18 cellular contexts compared by ENCODE assay signal in the genomic region with DNA sequence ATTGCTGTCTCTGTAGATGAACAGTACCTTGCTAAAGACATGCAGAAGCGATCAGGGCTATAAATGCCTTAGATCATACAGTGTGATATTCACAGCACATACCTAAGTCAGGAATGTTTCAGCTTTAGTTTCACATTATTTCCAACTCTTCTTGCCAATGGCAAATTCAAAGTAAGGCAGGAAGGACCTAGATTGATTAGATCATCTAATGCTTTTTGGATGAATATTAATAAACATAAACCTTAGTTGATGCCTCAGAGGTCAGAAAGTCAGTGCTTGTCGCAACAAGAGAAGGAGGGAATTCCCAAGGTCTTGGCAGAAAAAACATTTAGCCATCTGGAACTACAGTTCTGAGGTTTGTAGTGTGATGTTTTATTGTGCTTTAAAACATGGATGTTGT.
A peak's percentile ranks its signal among the peaks of the same experiment; 100 is the strongest.
DNase-seq lines count a peak whose midpoint lies in the region; ATAC-seq, FAIRE-seq and TF ChIP-seq lines count a peak whose summit lies in the region.
"Had no signal": no experiment of that assay in that cellular context is flagged by ENCODE, and none has a peak within 500 bp of the region (broad histone marks: within the 10 kb centered on the region; RNA-seq: fewer than 3 reads in every experiment).

No MANE protein-coding gene starts in this region.

- H2AK5ac ChIP-seq in IMR-90 (ENCODE audit: low read depth, low read length): peak overlapping the region; percentile 99

- no TSS peak for BruUV-seq in IMR-90 (replicated peaks; lab: Mats Ljungman, UMichigan)

- TF ChIP-seq POLR2A in IMR-90 (IDR thresholded peaks at IDR 0.05; ENCODE audit: low read depth, low read length): no peak
- no peak for TF ChIP-seq POLR2A in transverse colon (IDR thresholded peaks at IDR 0.05)
- no peak for TF ChIP-seq POLR2A in right lobe of liver (IDR thresholded peaks at IDR 0.05)

- H3K4me1 ChIP-seq in IMR-90 (ENCODE audit: control insufficient read depth, insufficient read depth, low read length): peaks cover 16% of the 10 kb centered on the region
- H3K4me1 ChIP-seq in transverse colon: no peaks in the 10 kb centered on the region
- no peaks in the 10 kb centered on the region for H3K4me1 ChIP-seq in right lobe of liver

- no peak for TF ChIP-seq EP300 in transverse colon (IDR thresholded peaks at IDR 0.05; ENCODE audit: low read depth)

- H3K14ac ChIP-seq in IMR-90 (replicated peaks; ENCODE audit: low read depth, low read length): peak overlapping the region; percentile 98

- H4K91ac ChIP-seq in IMR-90 (ENCODE audit: insufficient read depth, low read depth, low read length): peak overlapping the region; percentile 98

- H3K9me3 ChIP-seq in AG04450 (ENCODE audit: control insufficient read depth, insufficient read depth, low read length): no peaks in the 10 kb centered on the region
- no peaks in the 10 kb centered on the region for H3K9me3 ChIP-seq in IMR-90 (ENCODE audit: control insufficient read depth, insufficient read depth, low read length)
- H3K9me3 ChIP-seq in transverse colon: no peaks in the 10 kb centered on the region
- no peaks in the 10 kb centered on the region for H3K9me3 ChIP-seq in right lobe of liver
- H3K9me3 ChIP-seq: Caco-2 had no signal

- H2BK120ac ChIP-seq in IMR-90 (ENCODE audit: low read depth, low read length): peak overlapping the region; percentile 99

- H3K18ac ChIP-seq in IMR-90 (ENCODE audit: low read depth, low read length): peak overlapping the region; percentile 99

- H3K4ac ChIP-seq in IMR-90 (ENCODE audit: low read depth, low read length): peak overlapping the region; percentile 99

- peak; percentile 20; the same call in 1 of the 2 replicates for TF ChIP-seq RAD21 in IMR-90 (IDR thresholded peaks at IDR 0.05; ENCODE audit: low read length)

- H3K9ac ChIP-seq in IMR-90 (ENCODE audit: low read depth, low read length): peak overlapping the region; percentile 20; the same call in 1 of the 2 replicates

- peak overlapping the region; percentile 100 for H2BK20ac ChIP-seq in IMR-90 (ENCODE audit: low read depth, low read length)

- intact Hi-C loops in IMR-90 (cut with micrococcal nuclease): no loop called here
- intact Hi-C loops in transverse colon (cut with DNase I; ENCODE audit: low total_unique reads): no loop called here
- intact Hi-C loops in right lobe of liver (cut with DNase I): no loop called here

- H3K4me3 ChIP-seq in AG04450 (ENCODE audit: low read depth, low read length) (no peak overlapping the region), IMR-90 (ENCODE audit: insufficient read depth, low read depth, low read length) (no peak overlapping the region), transverse colon (no peak overlapping the region), right lobe of liver (no peak overlapping the region)

- dilution Hi-C loops in IMR-90 (cut with HindIII; ENCODE audit: low sequenced_read_pairs, unreplicated experiment): no loop called here

- in situ Hi-C loops in IMR-90 (cut with MboI; ENCODE audit: low sequenced_read_pairs) (no loop called here), transverse colon (cut with MboI; ENCODE audit: low pct_ligation_motif_present in 1 of 4, low pct_unique_long_range_greater_than_20kb in 1 of 4, low sequenced_read_pairs in 3 of 4) (no loop called here)

- H4K20me1 ChIP-seq in IMR-90 (ENCODE audit: insufficient read depth, low read length): no peaks in the 10 kb centered on the region

- WGBS in IMR-90 (ENCODE audit: extremely low coverage in 2 of 2, insufficient read length in 1 of 2), 2 experiments: 0% methylated on average over 1 of the region's 2 CpGs; no CpG with 5 or more reads in 1 of the 2 experiments
- WGBS in transverse colon (ENCODE audit: low coverage in 1 of 2), 2 donors: 70% methylated on average over 2 of the region's 2 CpGs
- WGBS in right lobe of liver (ENCODE audit: insufficient coverage, low coverage, low lambda C conversion rate, missing lambda C conversion rate): 58% methylated on average over 2 of the region's 2 CpGs

- peak overlapping the region; percentile 94 for H3K56ac ChIP-seq in IMR-90 (ENCODE audit: extremely low read depth, insufficient read depth, low read length)

- peaks cover 13% of the 10 kb centered on the region for H3K9me1 ChIP-seq in IMR-90 (ENCODE audit: insufficient read depth, low read length)

- peaks cover 9 to 19% of the 10 kb centered on the region in 2 experiments; a peak in 3 of 4 replicates for H3K79me1 ChIP-seq in IMR-90 (ENCODE audit: low read depth in 1 of 2, low read length in 2 of 2)

- H3K4me2 ChIP-seq in IMR-90 (ENCODE audit: low read depth, low read length): peak overlapping the region; percentile 72; the same call in 1 of the 2 replicates

- H2AK9ac ChIP-seq in IMR-90 (replicated peaks; ENCODE audit: low read depth, low read length, poor library complexity): peak overlapping the region; percentile 21

- peak overlapping the region; percentile 78 to 96 for H4K8ac ChIP-seq in IMR-90 (ENCODE audit: low read depth in 2 of 2, low read length in 2 of 2)

- peak overlapping the region; percentile 99 for H4K5ac ChIP-seq in IMR-90 (ENCODE audit: low read depth, low read length)

- CTCF ChIA-PET in AG04450 (lab: Charles Lee): no interaction called here
- CTCF ChIA-PET in IMR-90 (lab: Yijun Ruan, JAX): interaction anchor here (0.7 to 1.8 kb wide), 2 partner anchors 11 to 25 kb away, joined by 5 to 6 read pairs; no protein-coding TSS in a partner anchor

- H3K36me3 ChIP-seq in IMR-90 (ENCODE audit: control insufficient read depth, insufficient read depth, low read length) (no peaks in the 10 kb centered on the region; the same call in 1 of the 2 replicates), transverse colon (no peaks in the 10 kb centered on the region), right lobe of liver (no peaks in the 10 kb centered on the region)

- H3K27ac ChIP-seq in AG04450 (ENCODE audit: low read depth, low read length) (peak overlapping the region; percentile 82), IMR-90 (ENCODE audit: insufficient read depth, low read length) (peak overlapping the region; percentile 87), transverse colon (no peak overlapping the region), right lobe of liver (no peak overlapping the region)

- no peak for FAIRE-seq in HTR-8/SVneo (lab: Jason Lieb, UNC)

- no peak overlapping the region for H2AFZ ChIP-seq in IMR-90 (replicated peaks; ENCODE audit: low read length, poor library complexity)

- peak overlapping the region; percentile 100 for H2BK5ac ChIP-seq in IMR-90 (ENCODE audit: low read depth, low read length, poor library complexity, severe bottlenecking)

- DNase-seq in AG04450 (ENCODE audit: low read depth, low spot score) (peak; percentile 82), IMR-90 (peak; percentile 98), dermis blood vessel endothelial cell (peak; percentile 56), kidney glomerular epithelial cell (lab: John Stamatoyannopoulos, UW) (peak; percentile 58), transverse colon (no peak), right lobe of liver (no peak), HTR-8/SVneo (ENCODE audit: insufficient read length, low spot score) (no peak)
- DNase-seq: activated CD4-positive, alpha-beta T cell treated with anti-CD3 and anti-CD28 coated beads for 1 hour; activated CD8-positive, alpha-beta memory T cell treated with anti-CD3 and anti-CD28 coated beads, Interleukin-2, amount 50 U/mL, for 48 hours; activated naive CD4-positive, alpha-beta T cell treated with anti-CD3 and anti-CD28 coated beads for 36 hours; Caco-2; effector CD4-positive, alpha-beta T cell; Kasumi-1; NCI-H1436; NCI-H345; occipital lobe had no signal

- H3K23ac ChIP-seq in IMR-90 (ENCODE audit: low read depth, low read length): peak overlapping the region; percentile 98

- no peaks in the 10 kb centered on the region for H3K27me3 ChIP-seq in AG04450 (ENCODE audit: control insufficient read depth, insufficient read depth, low read length)
- no peaks in the 10 kb centered on the region for H3K27me3 ChIP-seq in IMR-90 (ENCODE audit: control insufficient read depth, insufficient read depth, low read length)
- H3K27me3 ChIP-seq in transverse colon: no peaks in the 10 kb centered on the region
- H3K27me3 ChIP-seq in right lobe of liver: no peaks in the 10 kb centered on the region

- POLR2A ChIA-PET in AG04450 (lab: Yijun Ruan, JAX) (interaction anchor here (1.3 to 2.2 kb wide), 3 partner anchors 11 to 70 kb away, joined by 4 to 13 read pairs (median 6); no protein-coding TSS in a partner anchor), IMR-90 (lab: Charles Lee; ENCODE audit: unreplicated experiment) (interaction anchor here (1.4 to 2.4 kb wide), 2 partner anchors 10 to 18 kb away, joined by 4 to 7 read pairs; no protein-coding TSS in a partner anchor)

- peak overlapping the region; percentile 80; the same call in 2 of the 3 replicates for H2BK15ac ChIP-seq in IMR-90 (ENCODE audit: low read depth, low read length)

- TF ChIP-seq CTCF in AG04450 (IDR thresholded peaks at IDR 0.05; ENCODE audit: low read depth, low read length) (no peak), IMR-90 (conservative IDR thresholded peaks at IDR 0.05; ENCODE audit: low read depth, low read length) (no peak), transverse colon (IDR thresholded peaks at IDR 0.05) (no peak), right lobe of liver (IDR thresholded peaks at IDR 0.05) (no peak)

- ATAC-seq in IMR-90 (ENCODE audit: low read depth) (peak; percentile 80), right lobe of liver (no peak), GM21619 (IDR thresholded peaks at IDR 0.05; ENCODE audit: unreplicated experiment) (no peak)
- ATAC-seq: stimulated activated memory B cell treated with anti-CD40 and anti-IgM and Interleukin-4, amounts not matched to agents 10 μg/mL and 1 μg/mL and 100 μg/mL, for 72 hours had no signal

TF ChIP-seq in IMR-90, 13 proteins besides CTCF, POLR2A, EP300 and RAD21 (continues in another document):
- TF ChIP-seq BHLHE40 (IDR thresholded peaks at IDR 0.05; ENCODE audit: low read depth, low read length) (no peak), MAFK (IDR thresholded peaks at IDR 0.05; ENCODE audit: low read depth, low read length) (no peak), FOS (IDR thresholded peaks at IDR 0.05; ENCODE audit: low read depth, low read length) (peak; percentile 76), NFE2L2 (IDR thresholded peaks at IDR 0.05; ENCODE audit: low read depth, low read length) (no peak)
- TF ChIP-seq, protein P1, sequence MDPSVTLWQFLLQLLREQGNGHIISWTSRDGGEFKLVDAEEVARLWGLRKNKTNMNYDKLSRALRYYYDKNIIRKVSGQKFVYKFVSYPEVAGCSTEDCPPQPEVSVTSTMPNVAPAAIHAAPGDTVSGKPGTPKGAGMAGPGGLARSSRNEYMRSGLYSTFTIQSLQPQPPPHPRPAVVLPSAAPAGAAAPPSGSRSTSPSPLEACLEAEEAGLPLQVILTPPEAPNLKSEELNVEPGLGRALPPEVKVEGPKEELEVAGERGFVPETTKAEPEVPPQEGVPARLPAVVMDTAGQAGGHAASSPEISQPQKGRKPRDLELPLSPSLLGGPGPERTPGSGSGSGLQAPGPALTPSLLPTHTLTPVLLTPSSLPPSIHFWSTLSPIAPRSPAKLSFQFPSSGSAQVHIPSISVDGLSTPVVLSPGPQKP (IDR thresholded peaks at IDR 0.05; ENCODE audit: borderline replicate concordance, low read depth, low read length): no peak

Comparison
In these comparisons a context has a peak if more than half of its experiments do, and no peak if none do; other contexts are left out.
1. DNase-seq: peak in AG04450 (single experiment), IMR-90 (single experiment), dermis blood vessel endothelial cell (single experiment) and kidney glomerular epithelial cell (single experiment); none in transverse colon (single experiment), right lobe of liver (0 of 3) and HTR-8/SVneo (single experiment).
2. H3K27ac ChIP-seq: peak in AG04450 (single experiment) and IMR-90 (single experiment); none in transverse colon (0 of 4) and right lobe of liver (0 of 3).